Comparison of ENCODE assay signal across 31 cellular contexts in genomic region chr1:4676258-4676657, GRCh38. TPM values are rescaled to one million over a fixed set of nuclear protein-coding genes. Genes with fewer than 3 reads are reported as not detected.
"Had no signal": no experiment of that assay in that cellular context is flagged by ENCODE, and none has a peak within 500 bp of the region (broad histone marks: within the 10 kb centered on the region; RNA-seq: fewer than 3 reads in every experiment).

No MANE protein-coding gene starts in this region.

- H3K36me3 Mint-ChIP-seq: activated naive CD4-positive, alpha-beta T cell treated with anti-CD3 and anti-CD28 coated beads, Interleukin-2, amount 10 ng/mL, durations not matched to agents 7 days and 5 days; activated naive CD8-positive, alpha-beta T cell treated with anti-CD3 and anti-CD28 coated beads, Interleukin-2, amount 10 ng/mL, durations not matched to agents 7 days and 5 days; T-cell had no signal

- H3K4me3 ChIP-seq: ascending aorta, breast epithelium, cardiac muscle cell, colonic mucosa had no signal

- FAIRE-seq: frontal cortex had no signal

- H3K4me3 Mint-ChIP-seq: activated B cell treated with CpG ODN at 0.5 μM for 24 hours; activated CD8-positive, alpha-beta T cell treated with anti-CD3 and anti-CD28 coated beads for 36 hours; activated naive CD4-positive, alpha-beta T cell treated with anti-CD3 and anti-CD28 coated beads, Interleukin-2, amount 10 ng/mL, durations not matched to agents 7 days and 5 days; activated naive CD8-positive, alpha-beta T cell treated with anti-CD3 and anti-CD28 coated beads, Interleukin-2, amount 10 ng/mL, durations not matched to agents 7 days and 5 days; brain; T-cell; T-helper 1 cell treated with Interleukin-12 subunit alpha and Interleukin-12 subunit beta and Interleukin-4 antibody, amounts not matched to agents 30 μg/mL and 1 μg/mL, for 36 hours; T-helper 2 cell treated with Interferon-gamma antibody and Interleukin-4, amounts not matched to agents 5 μg/mL and 100 μg/mL, for 36 hours had no signal

- H3K9me3 ChIP-seq: colonic mucosa had no signal

- ATAC-seq: activated CD4-positive, CD25-positive, alpha-beta regulatory T cell treated with anti-CD3 and anti-CD28 coated beads, Interleukin-2, amount 50 U/mL, for 24 hours; activated CD8-positive, alpha-beta T cell treated with anti-CD3 and anti-CD28 coated beads for 36 hours; activated naive CD4-positive, alpha-beta T cell treated with anti-CD3 and anti-CD28 coated beads, Interleukin-2, amount 50 U/mL, for 72 hours; esophagus mucosa; T-cell had no signal

- H3K4me1 Mint-ChIP-seq: activated B cell treated with CpG ODN at 0.5 μM for 24 hours; activated naive CD4-positive, alpha-beta T cell treated with anti-CD3 and anti-CD28 coated beads, Interleukin-2, amount 10 ng/mL, durations not matched to agents 7 days and 5 days; activated naive CD8-positive, alpha-beta T cell treated with anti-CD3 and anti-CD28 coated beads, Interleukin-2, amount 10 ng/mL, durations not matched to agents 7 days and 5 days; T-cell had no signal

- H3K36me3 ChIP-seq: ascending aorta, breast epithelium, cardiac muscle cell, colonic mucosa, WERI-Rb-1 had no signal

- H3K27ac ChIP-seq: ascending aorta, breast epithelium, cardiac muscle cell, colonic mucosa, WERI-Rb-1 had no signal

- H3K4me1 ChIP-seq: ascending aorta, breast epithelium, colonic mucosa had no signal

- DNase-seq: activated B cell treated with CpG ODN at 0.5 μM for 24 hours; activated CD4-positive, alpha-beta T cell treated with anti-CD3 and anti-CD28 coated beads for 48 hours; activated CD4-positive, alpha-beta T cell treated with anti-CD3 and anti-CD28 coated beads, Interleukin-2, amount 50 U/mL, for 1 hour; activated CD4-positive, alpha-beta T cell treated with anti-CD3 and anti-CD28 coated beads, Interleukin-2, amount 50 U/mL, for 48 hours; activated CD8-positive, alpha-beta memory T cell treated with anti-CD3 and anti-CD28 coated beads for 24 hours; activated CD8-positive, alpha-beta T cell treated with anti-CD3 and anti-CD28 coated beads for 36 hours; activated gamma-delta T cell; activated naive CD4-positive, alpha-beta T cell; activated naive CD4-positive, alpha-beta T cell treated with anti-CD3 and anti-CD28 coated beads, Interleukin-2, amount 10 ng/mL, durations not matched to agents 7 days and 5 days; activated naive CD8-positive, alpha-beta T cell treated with anti-CD3 and anti-CD28 coated beads, Interleukin-2, amount 10 ng/mL, durations not matched to agents 7 days and 5 days; activated T-cell treated with anti-CD3 and anti-CD28 coated beads, Interleukin-2, amount 50 U/mL, for 1 hour; activated T-cell treated with anti-CD3 and anti-CD28 coated beads, Interleukin-2, amount 50 U/mL, for 48 hours; central memory CD4-positive, alpha-beta T cell; cerebellar nuclear complex; colonic mucosa; effector CD8-positive, alpha-beta T cell; foreskin fibroblast; head of caudate nucleus; T-cell; T1000; WERI-Rb-1 had no signal

- H3K9me3 Mint-ChIP-seq: T-helper 1 cell treated with Interleukin-12 subunit alpha and Interleukin-12 subunit beta and Interleukin-4 antibody, amounts not matched to agents 30 μg/mL and 1 μg/mL, for 36 hours had no signal

- H3K27me3 Mint-ChIP-seq: activated CD8-positive, alpha-beta T cell treated with anti-CD3 and anti-CD28 coated beads for 36 hours; activated naive CD4-positive, alpha-beta T cell treated with anti-CD3 and anti-CD28 coated beads, Interleukin-2, amount 10 ng/mL, durations not matched to agents 7 days and 5 days had no signal

- H3K27ac Mint-ChIP-seq: activated B cell treated with CpG ODN at 0.5 μM for 24 hours; activated CD8-positive, alpha-beta T cell treated with anti-CD3 and anti-CD28 coated beads for 36 hours; activated naive CD4-positive, alpha-beta T cell treated with anti-CD3 and anti-CD28 coated beads, Interleukin-2, amount 10 ng/mL, durations not matched to agents 7 days and 5 days; activated naive CD4-positive, alpha-beta T cell treated with anti-CD3 and anti-CD28 coated beads, Interleukin-2, amount 50 U/mL, for 72 hours; activated naive CD8-positive, alpha-beta T cell treated with anti-CD3 and anti-CD28 coated beads, Interleukin-2, amount 10 ng/mL, durations not matched to agents 7 days and 5 days; brain; T-cell; T-helper 1 cell treated with Interleukin-12 subunit alpha and Interleukin-12 subunit beta and Interleukin-4 antibody, amounts not matched to agents 30 μg/mL and 1 μg/mL, for 36 hours; T-helper 2 cell treated with Interferon-gamma antibody and Interleukin-4, amounts not matched to agents 5 μg/mL and 100 μg/mL, for 36 hours had no signal

- H3K27me3 ChIP-seq: ascending aorta, breast epithelium, cardiac muscle cell, colonic mucosa had no signal

RNA-seq across cellular contexts. Expression of gene AJAP1, which starts 21.8 kb away (rescaled TPM):
- total RNA-seq: activated B cell treated with CpG ODN at 0.5 μM for 24 hours; activated naive CD8-positive, alpha-beta T cell treated with anti-CD3 and anti-CD28 coated beads, Interleukin-2, amount 10 ng/mL, durations not matched to agents 7 days and 5 days; cardiac muscle cell had no signal
- polyA plus RNA-seq: cardiac muscle cell had no signal
